Comparison of ENCODE assay signal across 27 cellular contexts in genomic region chr9:33995449-33995848, GRCh38.
"Had no signal": no experiment of that assay in that cellular context is flagged by ENCODE, and none has a peak within 500 bp of the region (broad histone marks: within the 10 kb centered on the region; RNA-seq: fewer than 3 reads in every experiment).

No MANE protein-coding gene starts in this region.

- H3K27ac ChIP-seq: ascending aorta, cardiac muscle cell, SJCRH30, SK-N-MC had no signal

- H3K27me3 ChIP-seq: ascending aorta, cardiac muscle cell, SJCRH30 had no signal

- ATAC-seq: activated CD4-positive, alpha-beta T cell treated with anti-CD3 and anti-CD28 coated beads for 36 hours; activated CD4-positive, CD25-positive, alpha-beta regulatory T cell treated with anti-CD3 and anti-CD28 coated beads, Interleukin-2, amount 50 U/mL, for 24 hours; activated T-cell treated with anti-CD3 and anti-CD28 coated beads, Interleukin-2, amount 50 U/mL, for 72 hours; activated T-helper 17 cell treated with anti-CD3 and anti-CD28 coated beads, Interleukin-2, amount 50 U/mL, for 72 hours had no signal

- H3K4me1 ChIP-seq: ascending aorta, SJCRH30 had no signal

- DNase-seq: activated CD4-positive, alpha-beta memory T cell treated with anti-CD3 and anti-CD28 coated beads for 36 hours; activated CD4-positive, alpha-beta T cell treated with anti-CD3 and anti-CD28 coated beads for 36 hours; activated CD4-positive, alpha-beta T cell treated with anti-CD3 and anti-CD28 coated beads, Interleukin-2, amount 50 U/mL, for 1 hour; activated CD8-positive, alpha-beta memory T cell treated with anti-CD3 and anti-CD28 coated beads, Interleukin-2, amount 50 U/mL, for 48 hours; activated effector memory CD4-positive, alpha-beta T cell treated with anti-CD3 and anti-CD28 coated beads, Interleukin-2, amount 50 U/mL, for 16 hours; activated naive CD4-positive, alpha-beta T cell; activated naive CD8-positive, alpha-beta T cell treated with anti-CD3 and anti-CD28 coated beads, Interleukin-2, amount 10 ng/mL, durations not matched to agents 7 days and 5 days; activated T-cell treated with anti-CD3 and anti-CD28 coated beads, Interleukin-2, amount 50 U/mL, for 72 hours; amygdala; Karpas-422; KBM-7; NCI-H1105; NCI-H1417 treated with DMSO at 0.1 percent for 48 hours; NCI-H187 treated with DMSO at 0.1 percent for 48 hours; NCI-H2081; NCI-H345; NCI-H510A; NCI-H526; NCI-H748 treated with DMSO at 0.1 percent for 48 hours; SHP77; SJCRH30; T1000 had no signal

- H3K4me3 ChIP-seq: ascending aorta, cardiac muscle cell, SJCRH30, SK-N-MC had no signal

- H3K9me3 ChIP-seq: ascending aorta, SJCRH30 had no signal
